In the genomic region with DNA sequence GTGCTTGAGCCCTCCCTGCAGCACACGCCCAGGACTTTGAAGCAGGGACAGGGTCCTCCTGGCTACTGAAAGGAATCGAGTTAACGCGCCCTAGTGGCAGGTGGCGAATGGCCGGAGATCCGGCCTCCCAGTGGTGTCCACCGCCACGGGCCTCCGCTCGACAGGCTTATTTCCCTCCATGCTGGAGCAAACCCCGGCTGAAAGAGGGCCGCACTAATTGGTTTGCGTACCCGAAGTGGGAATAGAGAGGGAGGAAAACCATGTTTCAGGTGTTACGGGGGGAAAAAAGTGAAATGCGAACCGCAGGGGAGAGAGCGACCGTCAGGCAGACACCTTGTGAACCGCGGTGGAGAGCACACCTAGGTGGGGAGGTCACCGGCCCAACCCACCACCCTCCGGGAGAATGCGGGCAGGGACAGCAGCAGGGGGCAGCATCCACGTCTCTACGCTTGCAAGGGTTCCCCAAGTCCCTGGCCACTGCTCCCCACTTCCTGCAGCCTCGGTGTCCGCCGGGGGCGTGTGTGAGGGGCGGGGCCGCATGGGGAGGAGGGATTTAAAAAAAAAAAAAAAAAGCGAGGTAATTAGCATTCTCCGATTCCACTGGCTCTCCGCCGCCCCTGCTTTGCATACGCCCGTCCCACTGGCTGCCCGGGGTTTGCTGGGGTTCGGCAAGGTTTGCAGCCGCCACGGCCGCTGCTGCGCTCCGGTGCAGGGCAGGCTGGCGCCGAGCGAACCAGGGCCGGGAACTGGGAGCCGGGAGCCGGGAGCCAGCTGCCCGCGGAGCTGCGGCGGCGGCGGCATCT, we compare ENCODE assay signal across 1 cellular context.
TF ChIP-seq lines count a peak whose summit lies in the region.

No MANE protein-coding gene starts in this region.

TF ChIP-seq in HepG2, 621 proteins besides CTCF, POLR2A, EP300 and RAD21 (continued from another document and continues in another):
- TF ChIP-seq, protein P1, sequence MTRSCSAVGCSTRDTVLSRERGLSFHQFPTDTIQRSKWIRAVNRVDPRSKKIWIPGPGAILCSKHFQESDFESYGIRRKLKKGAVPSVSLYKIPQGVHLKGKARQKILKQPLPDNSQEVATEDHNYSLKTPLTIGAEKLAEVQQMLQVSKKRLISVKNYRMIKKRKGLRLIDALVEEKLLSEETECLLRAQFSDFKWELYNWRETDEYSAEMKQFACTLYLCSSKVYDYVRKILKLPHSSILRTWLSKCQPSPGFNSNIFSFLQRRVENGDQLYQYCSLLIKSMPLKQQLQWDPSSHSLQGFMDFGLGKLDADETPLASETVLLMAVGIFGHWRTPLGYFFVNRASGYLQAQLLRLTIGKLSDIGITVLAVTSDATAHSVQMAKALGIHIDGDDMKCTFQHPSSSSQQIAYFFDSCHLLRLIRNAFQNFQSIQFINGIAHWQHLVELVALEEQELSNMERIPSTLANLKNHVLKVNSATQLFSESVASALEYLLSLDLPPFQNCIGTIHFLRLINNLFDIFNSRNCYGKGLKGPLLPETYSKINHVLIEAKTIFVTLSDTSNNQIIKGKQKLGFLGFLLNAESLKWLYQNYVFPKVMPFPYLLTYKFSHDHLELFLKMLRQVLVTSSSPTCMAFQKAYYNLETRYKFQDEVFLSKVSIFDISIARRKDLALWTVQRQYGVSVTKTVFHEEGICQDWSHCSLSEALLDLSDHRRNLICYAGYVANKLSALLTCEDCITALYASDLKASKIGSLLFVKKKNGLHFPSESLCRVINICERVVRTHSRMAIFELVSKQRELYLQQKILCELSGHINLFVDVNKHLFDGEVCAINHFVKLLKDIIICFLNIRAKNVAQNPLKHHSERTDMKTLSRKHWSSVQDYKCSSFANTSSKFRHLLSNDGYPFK (CRISPR knock-in tag; IDR thresholded peaks at IDR 0.05; ENCODE audit: borderline replicate concordance) = no peak
- no peak for TF ChIP-seq ZNF775 (CRISPR knock-in tag; IDR thresholded peaks at IDR 0.05; ENCODE audit: borderline replicate concordance)
- TF ChIP-seq NCOA5 (CRISPR knock-in tag; IDR thresholded peaks at IDR 0.05) = no peak
- TF ChIP-seq, protein P2, sequence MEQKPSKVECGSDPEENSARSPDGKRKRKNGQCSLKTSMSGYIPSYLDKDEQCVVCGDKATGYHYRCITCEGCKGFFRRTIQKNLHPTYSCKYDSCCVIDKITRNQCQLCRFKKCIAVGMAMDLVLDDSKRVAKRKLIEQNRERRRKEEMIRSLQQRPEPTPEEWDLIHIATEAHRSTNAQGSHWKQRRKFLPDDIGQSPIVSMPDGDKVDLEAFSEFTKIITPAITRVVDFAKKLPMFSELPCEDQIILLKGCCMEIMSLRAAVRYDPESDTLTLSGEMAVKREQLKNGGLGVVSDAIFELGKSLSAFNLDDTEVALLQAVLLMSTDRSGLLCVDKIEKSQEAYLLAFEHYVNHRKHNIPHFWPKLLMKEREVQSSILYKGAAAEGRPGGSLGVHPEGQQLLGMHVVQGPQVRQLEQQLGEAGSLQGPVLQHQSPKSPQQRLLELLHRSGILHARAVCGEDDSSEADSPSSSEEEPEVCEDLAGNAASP (CRISPR knock-in tag; IDR thresholded peaks at IDR 0.05; ENCODE audit: borderline replicate concordance) = no peak
- TF ChIP-seq MTF2 (CRISPR knock-in tag; IDR thresholded peaks at IDR 0.05; ENCODE audit: borderline replicate concordance) = 0 out of 2 replicates have a peak, but pooled peaks have one; percentile 64
- TF ChIP-seq ZNF142 (CRISPR knock-in tag; IDR thresholded peaks at IDR 0.05) = no peak
- no peak for TF ChIP-seq BRD4 (CRISPR knock-in tag; IDR thresholded peaks at IDR 0.05)
- no peak for TF ChIP-seq ZSCAN9 (CRISPR knock-in tag; IDR thresholded peaks at IDR 0.05; ENCODE audit: borderline replicate concordance)
- TF ChIP-seq, protein P3, sequence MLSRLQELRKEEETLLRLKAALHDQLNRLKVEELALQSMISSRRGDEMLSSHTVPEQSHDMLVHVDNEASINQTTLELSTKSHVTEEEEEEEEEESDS (CRISPR knock-in tag; IDR thresholded peaks at IDR 0.05; ENCODE audit: borderline replicate concordance) = peak; percentile 19; the same call in 1 of the 2 replicates
- no peak for TF ChIP-seq HDAC1 (CRISPR knock-in tag; IDR thresholded peaks at IDR 0.05)
- no peak for TF ChIP-seq ATF7-NPFF (CRISPR knock-in tag; IDR thresholded peaks at IDR 0.05; ENCODE audit: low read depth)
- peak; percentile 51; the same call in 1 of the 2 replicates for TF ChIP-seq HDAC2 (CRISPR knock-in tag; IDR thresholded peaks at IDR 0.05)
- peak; percentile 46 for TF ChIP-seq ZNF883 (CRISPR knock-in tag; IDR thresholded peaks at IDR 0.05; ENCODE audit: not compliant biosample characterization)
- no peak for TF ChIP-seq ATM (IDR thresholded peaks at IDR 0.05; ENCODE audit: borderline replicate concordance)
- no peak for TF ChIP-seq ZBTB8A (CRISPR knock-in tag; IDR thresholded peaks at IDR 0.05; ENCODE audit: borderline replicate concordance, low read depth)
- TF ChIP-seq CREM (IDR thresholded peaks at IDR 0.05) = no peak
- TF ChIP-seq CREM (CRISPR knock-in tag; IDR thresholded peaks at IDR 0.05) = no peak
- TF ChIP-seq ZNF616 (CRISPR knock-in tag; IDR thresholded peaks at IDR 0.05; ENCODE audit: low read depth) = no peak
- TF ChIP-seq ZBTB10 (CRISPR knock-in tag; IDR thresholded peaks at IDR 0.05; ENCODE audit: borderline replicate concordance) = peak; percentile 86; the same call in 1 of the 2 replicates
- TF ChIP-seq GATAD1 (CRISPR knock-in tag; IDR thresholded peaks at IDR 0.05) = no peak
- TF ChIP-seq NFYB (CRISPR knock-in tag; IDR thresholded peaks at IDR 0.05) = no peak
- TF ChIP-seq, protein P4, sequence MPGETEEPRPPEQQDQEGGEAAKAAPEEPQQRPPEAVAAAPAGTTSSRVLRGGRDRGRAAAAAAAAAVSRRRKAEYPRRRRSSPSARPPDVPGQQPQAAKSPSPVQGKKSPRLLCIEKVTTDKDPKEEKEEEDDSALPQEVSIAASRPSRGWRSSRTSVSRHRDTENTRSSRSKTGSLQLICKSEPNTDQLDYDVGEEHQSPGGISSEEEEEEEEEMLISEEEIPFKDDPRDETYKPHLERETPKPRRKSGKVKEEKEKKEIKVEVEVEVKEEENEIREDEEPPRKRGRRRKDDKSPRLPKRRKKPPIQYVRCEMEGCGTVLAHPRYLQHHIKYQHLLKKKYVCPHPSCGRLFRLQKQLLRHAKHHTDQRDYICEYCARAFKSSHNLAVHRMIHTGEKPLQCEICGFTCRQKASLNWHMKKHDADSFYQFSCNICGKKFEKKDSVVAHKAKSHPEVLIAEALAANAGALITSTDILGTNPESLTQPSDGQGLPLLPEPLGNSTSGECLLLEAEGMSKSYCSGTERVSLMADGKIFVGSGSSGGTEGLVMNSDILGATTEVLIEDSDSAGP (CRISPR knock-in tag; IDR thresholded peaks at IDR 0.05; ENCODE audit: borderline replicate concordance) = peak; percentile 52; the same call in 1 of the 2 replicates
- TF ChIP-seq, protein P5, sequence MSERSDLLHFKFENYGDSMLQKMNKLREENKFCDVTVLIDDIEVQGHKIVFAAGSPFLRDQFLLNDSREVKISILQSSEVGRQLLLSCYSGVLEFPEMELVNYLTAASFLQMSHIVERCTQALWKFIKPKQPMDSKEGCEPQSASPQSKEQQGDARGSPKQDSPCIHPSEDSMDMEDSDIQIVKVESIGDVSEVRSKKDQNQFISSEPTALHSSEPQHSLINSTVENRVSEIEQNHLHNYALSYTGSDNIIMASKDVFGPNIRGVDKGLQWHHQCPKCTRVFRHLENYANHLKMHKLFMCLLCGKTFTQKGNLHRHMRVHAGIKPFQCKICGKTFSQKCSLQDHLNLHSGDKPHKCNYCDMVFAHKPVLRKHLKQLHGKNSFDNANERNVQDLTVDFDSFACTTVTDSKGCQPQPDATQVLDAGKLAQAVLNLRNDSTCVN (CRISPR knock-in tag; IDR thresholded peaks at IDR 0.05; ENCODE audit: borderline replicate concordance) = no peak
- TF ChIP-seq ZSCAN30 (CRISPR knock-in tag; IDR thresholded peaks at IDR 0.05) = no peak
- no peak for TF ChIP-seq NONO (IDR thresholded peaks at IDR 0.05)
- TF ChIP-seq NONO (CRISPR knock-in tag; conservative IDR thresholded peaks at IDR 0.05) = peak; percentile 54; the same call in 1 of the 2 replicates
- TF ChIP-seq ZNF674 (CRISPR knock-in tag; IDR thresholded peaks at IDR 0.05; ENCODE audit: low read depth) = no peak
- no peak for TF ChIP-seq ZMAT5 (CRISPR knock-in tag; IDR thresholded peaks at IDR 0.05; ENCODE audit: borderline replicate concordance, low read depth)
- peak; percentile 52; the same call in 1 of the 2 replicates for TF ChIP-seq CCDC6 (CRISPR knock-in tag; IDR thresholded peaks at IDR 0.05)
- TF ChIP-seq MTA3 (CRISPR knock-in tag; IDR thresholded peaks at IDR 0.05) = no peak
- no peak for TF ChIP-seq ZNF124 (CRISPR knock-in tag; IDR thresholded peaks at IDR 0.05)
- no peak for TF ChIP-seq ZNF841 (CRISPR knock-in tag; IDR thresholded peaks at IDR 0.05; ENCODE audit: borderline replicate concordance)
- no peak for TF ChIP-seq RFX5 (IDR thresholded peaks at IDR 0.05; ENCODE audit: low read depth, low read length)
- TF ChIP-seq IRF9 (CRISPR knock-in tag; IDR thresholded peaks at IDR 0.05; ENCODE audit: borderline replicate concordance) = no peak
- TF ChIP-seq HOXD1 (CRISPR knock-in tag; IDR thresholded peaks at IDR 0.05) = 0 out of 2 replicates have a peak, but pooled peaks have one; percentile 25
- TF ChIP-seq PHF5A (CRISPR knock-in tag; IDR thresholded peaks at IDR 0.05; ENCODE audit: low read depth, unreplicated experiment) = peak; percentile 51
- TF ChIP-seq, protein P6, sequence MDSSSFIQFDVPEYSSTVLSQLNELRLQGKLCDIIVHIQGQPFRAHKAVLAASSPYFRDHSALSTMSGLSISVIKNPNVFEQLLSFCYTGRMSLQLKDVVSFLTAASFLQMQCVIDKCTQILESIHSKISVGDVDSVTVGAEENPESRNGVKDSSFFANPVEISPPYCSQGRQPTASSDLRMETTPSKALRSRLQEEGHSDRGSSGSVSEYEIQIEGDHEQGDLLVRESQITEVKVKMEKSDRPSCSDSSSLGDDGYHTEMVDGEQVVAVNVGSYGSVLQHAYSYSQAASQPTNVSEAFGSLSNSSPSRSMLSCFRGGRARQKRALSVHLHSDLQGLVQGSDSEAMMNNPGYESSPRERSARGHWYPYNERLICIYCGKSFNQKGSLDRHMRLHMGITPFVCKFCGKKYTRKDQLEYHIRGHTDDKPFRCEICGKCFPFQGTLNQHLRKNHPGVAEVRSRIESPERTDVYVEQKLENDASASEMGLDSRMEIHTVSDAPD (CRISPR knock-in tag; IDR thresholded peaks at IDR 0.05) = no peak
